In the genomic region with DNA sequence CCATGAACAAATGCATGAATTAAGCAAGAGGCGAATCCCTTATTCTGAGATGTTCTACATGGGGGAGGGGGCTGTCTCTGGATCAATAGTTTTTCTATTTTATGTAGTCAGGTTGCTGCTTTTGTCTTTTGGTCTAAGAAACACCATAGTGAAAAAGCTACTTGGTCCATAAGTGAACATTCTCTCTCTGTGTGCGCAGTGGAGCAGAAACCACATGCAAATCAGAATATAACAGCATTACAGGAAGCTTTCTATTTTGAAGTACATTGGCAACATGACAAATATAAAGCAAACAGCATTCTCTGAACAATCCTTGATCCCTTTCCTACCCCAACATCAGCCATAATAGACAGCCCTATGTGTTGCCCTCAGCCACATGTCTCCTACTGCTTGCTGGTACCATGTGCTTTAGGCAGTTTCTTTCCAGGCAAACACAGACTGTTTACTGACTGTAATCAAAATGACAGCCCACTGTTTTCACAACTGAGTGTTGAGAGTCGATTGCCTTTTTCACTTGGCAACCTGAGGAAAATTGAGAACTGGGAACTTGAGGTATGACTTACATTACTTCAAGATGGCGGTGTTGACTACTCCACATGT, we compare ENCODE assay signal across 9 cellular contexts. TPM values are rescaled to one million over a fixed set of nuclear protein-coding genes. Genes with fewer than 3 reads are reported as not detected.
DNase-seq lines count a peak whose midpoint lies in the region; ATAC-seq and TF ChIP-seq lines count a peak whose summit lies in the region.
"Had no signal": no experiment of that assay in that cellular context is flagged by ENCODE, and none has a peak within 500 bp of the region (broad histone marks: within the 10 kb centered on the region; RNA-seq: fewer than 3 reads in every experiment).

No MANE protein-coding gene starts in this region.

- H3K27ac Mint-ChIP-seq in GM23338, result no peak overlapping the region

- ATAC-seq in GM18867 (IDR thresholded peaks at IDR 0.05; ENCODE audit: unreplicated experiment) (peak; percentile 94), GM23338 (no peak), HG03469 (IDR thresholded peaks at IDR 0.05; ENCODE audit: unreplicated experiment) (peak; percentile 94), body of pancreas (no peak), heart left ventricle (no peak)
- ATAC-seq: activated T-cell treated with anti-CD3 and anti-CD28 coated beads, Interleukin-2, amount 50 U/mL, for 4 hours had no signal

- no peaks in the 10 kb centered on the region for H3K36me3 Mint-ChIP-seq in GM23338 (ENCODE audit: low read depth)

- no peaks in the 10 kb centered on the region; the same call in 1 of the 2 replicates for H3K9me2 ChIP-seq in GM23338 (ENCODE audit: insufficient read depth)
- H3K9me2 ChIP-seq in SU-DHL-6 (replicated peaks; ENCODE audit: insufficient read depth, low read length), result no peaks in the 10 kb centered on the region

- TF ChIP-seq POLR2A in body of pancreas (IDR thresholded peaks at IDR 0.05) (no peak), heart left ventricle (IDR thresholded peaks at IDR 0.05) (no peak)

- no peak overlapping the region for H3K4me2 ChIP-seq in GM23338
- peak overlapping the region; percentile 38 for H3K4me2 ChIP-seq in SU-DHL-6 (ENCODE audit: low read depth, low read length, poor library complexity, severe bottlenecking)

- no peaks in the 10 kb centered on the region for H3K27me3 Mint-ChIP-seq in GM23338 (ENCODE audit: insufficient read depth, low read depth, poor library complexity)

- H3K4me1 Mint-ChIP-seq in GM23338, result peaks cover 19% of the 10 kb centered on the region

- H2AFZ ChIP-seq in GM23338 (peak overlapping the region; percentile 26; the same call in 1 of the 2 replicates), SU-DHL-6 (ENCODE audit: low read depth, low read length, severe bottlenecking) (no peak overlapping the region)

- H3K4me3 Mint-ChIP-seq in GM23338, result no peak overlapping the region
- H3K4me3 Mint-ChIP-seq: activated T-cell treated with anti-CD3 and anti-CD28 coated beads, Interleukin-2, amount 50 U/mL, for 4 hours had no signal

- intact Hi-C loops in body of pancreas (cut with DNase I) (no loop called here), heart left ventricle (cut with DNase I) (no loop called here)

- H3K36me3 ChIP-seq in GM23338 (ENCODE audit: insufficient read depth), result no peaks in the 10 kb centered on the region
- H3K36me3 ChIP-seq in SU-DHL-6 (ENCODE audit: low read length), result no peaks in the 10 kb centered on the region
- no peaks in the 10 kb centered on the region for H3K36me3 ChIP-seq in body of pancreas (replicated peaks in 1 of 2; ENCODE audit: insufficient read depth in 1 of 2, low read depth in 2 of 2)
- H3K36me3 ChIP-seq in heart left ventricle, result no peaks in the 10 kb centered on the region

- no peaks in the 10 kb centered on the region for H3K9me3 ChIP-seq in SU-DHL-6 (ENCODE audit: insufficient read depth, low read length)
- no peaks in the 10 kb centered on the region for H3K9me3 ChIP-seq in body of pancreas
- no peaks in the 10 kb centered on the region for H3K9me3 ChIP-seq in heart left ventricle

- DNase-seq in GM23338 (ENCODE audit: low spot score) (no peak), body of pancreas (no peak), heart left ventricle (no peak), GM19240 (ENCODE audit: insufficient read length, low spot score) (no peak), AML-193 (lab: John Stamatoyannopoulos, UW) (no peak)
- DNase-seq: activated T-cell treated with anti-CD3 and anti-CD28 coated beads, Interleukin-2, amount 50 U/mL, for 4 hours had no signal

- H3F3A ChIP-seq in GM23338 (replicated peaks; ENCODE audit: low read depth) (no peaks in the 10 kb centered on the region), SU-DHL-6 (ENCODE audit: insufficient read depth) (no peaks in the 10 kb centered on the region)

- no peaks in the 10 kb centered on the region for H3K9me3 Mint-ChIP-seq in GM23338
- H3K9me3 Mint-ChIP-seq: activated T-cell treated with anti-CD3 and anti-CD28 coated beads, Interleukin-2, amount 50 U/mL, for 4 hours had no signal

- H3K79me2 ChIP-seq in GM23338 (replicated peaks; ENCODE audit: insufficient read depth) (no peaks in the 10 kb centered on the region), SU-DHL-6 (ENCODE audit: insufficient read depth, low read length) (no peaks in the 10 kb centered on the region)

- H3K4me1 ChIP-seq in GM23338 (ENCODE audit: insufficient read depth) (peaks cover 4% of the 10 kb centered on the region; the same call in 1 of the 2 replicates), body of pancreas (no peaks in the 10 kb centered on the region), heart left ventricle (no peaks in the 10 kb centered on the region)

- TF ChIP-seq CTCF in GM23338 (conservative IDR thresholded peaks at IDR 0.05; ENCODE audit: low read depth in 2 of 2) (no peak), SU-DHL-6 (IDR thresholded peaks at IDR 0.05; ENCODE audit: insufficient read depth, low read length, poor library complexity, severe bottlenecking) (no peak), body of pancreas (IDR thresholded peaks at IDR 0.05) (no peak), heart left ventricle (IDR thresholded peaks at IDR 0.05) (no peak)

- WGBS in body of pancreas, 2 donors, result 68 to 76% methylated on average over 4 of the region's 4 CpGs
- WGBS in heart left ventricle, 4 donors, result 86 to 87% (median 86%) methylated on average over 4 of the region's 4 CpGs

- H3K27me3 ChIP-seq in GM23338 (ENCODE audit: insufficient read depth), result no peaks in the 10 kb centered on the region
- no peaks in the 10 kb centered on the region for H3K27me3 ChIP-seq in SU-DHL-6 (ENCODE audit: low read length)
- H3K27me3 ChIP-seq in body of pancreas, result no peaks in the 10 kb centered on the region
- H3K27me3 ChIP-seq in heart left ventricle, result peaks cover 0 to 3% (median 0%) of the 10 kb centered on the region in 9 donors

- H4K20me1 ChIP-seq in GM23338 (replicated peaks; ENCODE audit: insufficient read depth) (no peaks in the 10 kb centered on the region), SU-DHL-6 (ENCODE audit: low read depth, low read length) (0 out of 2 replicates have a peak, but pooled peaks cover 2% of the 10 kb centered on the region)

- no peak overlapping the region for H3K9ac ChIP-seq in SU-DHL-6 (ENCODE audit: low read length)

- H3K4me3 ChIP-seq in GM23338, result no peak overlapping the region
- H3K4me3 ChIP-seq in SU-DHL-6 (ENCODE audit: insufficient read depth, low read length, poor library complexity, severe bottlenecking), result no peak overlapping the region
- H3K4me3 ChIP-seq in body of pancreas, result no peak overlapping the region
- H3K4me3 ChIP-seq in heart left ventricle, result no peak overlapping the region

- H3K27ac ChIP-seq in GM23338 (ENCODE audit: low read depth) (no peak overlapping the region), SU-DHL-6 (ENCODE audit: low read depth, low read length) (no peak overlapping the region), body of pancreas (no peak overlapping the region), heart left ventricle (no peak overlapping the region)

RNA-seq across cellular contexts. Expression of gene SCN3A, which starts 10.6 kb away (rescaled TPM):
- 0.66 TPM in 1 of 2 replicates, not detected in the other for total RNA-seq in GM23338 (2014; rRNA removed; shearing (Covaris generic))
- polyA plus RNA-seq in GM23338 (2016; fragmentation: Nextera tagmentation; extraction: Ambion mirVana), result not detected in 2 replicates
- total RNA-seq in body of pancreas, result under 1 TPM; 0.33 to 0.52 TPM
- total RNA-seq in heart left ventricle, result 1 to 10 TPM in 5 of 9 donors, under 1 TPM in 4; 0.56 to 2.7 (median 1.1) TPM
- 1 to 10 TPM in 1 of 2 donors, under 1 TPM in 1; 0.39 to 1.1 TPM for polyA plus RNA-seq in heart left ventricle
- total RNA-seq: activated T-cell treated with anti-CD3 and anti-CD28 coated beads, Interleukin-2, amount 50 U/mL, for 4 hours had no signal

RNA-seq across cellular contexts. Expression of gene SCN2A, which starts 45.9 kb away (rescaled TPM):
- 0.52 and 0.82 TPM in 2 replicates for total RNA-seq in GM23338 (2014; rRNA removed; shearing (Covaris generic))
- polyA plus RNA-seq in GM23338 (2016; fragmentation: Nextera tagmentation; extraction: Ambion mirVana), result 0.45 and 0.52 TPM in 2 replicates
- 1 to 10 TPM in 1 of 2 donors, under 1 TPM in 1; 0.99 to 1.8 TPM for total RNA-seq in body of pancreas
- under 1 TPM in 5 of 9 donors, not detected in 4; 0.04 to 0.45 (median 0.17) TPM for total RNA-seq in heart left ventricle
- under 1 TPM; 0.01 to 0.04 TPM for polyA plus RNA-seq in heart left ventricle

Comparison
In these comparisons a context has a peak if more than half of its experiments do, and no peak if none do; other contexts are left out.
1. ATAC-seq: peak in GM18867 (single experiment) and HG03469 (single experiment); none in GM23338 (single experiment), body of pancreas (single experiment) and heart left ventricle (0 of 4).